Comparison of ENCODE assay signal across 8 cellular contexts in genomic region chr11:68460741-68461283, GRCh38. TPM values are rescaled to one million over a fixed set of nuclear protein-coding genes. Genes with fewer than 3 reads are reported as not detected.
DNase-seq lines count a peak whose midpoint lies in the region; ATAC-seq, FAIRE-seq and TF ChIP-seq lines count a peak whose summit lies in the region.

PPP6R3 (plus strand) TSS chr11:68460752; CDS start chr11:68537665, 76,913 bp downstream.

- H3K4me3 ChIP-seq in AG10803 (ENCODE audit: low read length) (peak within 1 kb of the TSS; percentile 88), ascending aorta (peak within 1 kb of the TSS; percentile 71 to 74), iPS-18a (ENCODE audit: low read length) (peak within 1 kb of the TSS; percentile 83), small intestine (ENCODE audit: low read depth in 1 of 2, low read length in 2 of 2) (peak within 1 kb of the TSS; percentile 85 to 100)

- H3K4me1 ChIP-seq in ascending aorta, result peaks cover 6 to 28% of the 10 kb centered on the region in 2 donors
- H3K4me1 ChIP-seq in iPS-18a (ENCODE audit: control insufficient read depth, low read depth, low read length), result peaks cover 13% of the 10 kb centered on the region
- peaks cover 5 to 6% of the 10 kb centered on the region in 2 donors for H3K4me1 ChIP-seq in small intestine (ENCODE audit: control insufficient read depth in 2 of 2, insufficient read depth in 1 of 2, low read depth in 1 of 2, low read length in 1 of 2)

- peak within 1 kb of the TSS; percentile 92 for H3K27ac ChIP-seq in ascending aorta
- H3K27ac ChIP-seq in iPS-18a (ENCODE audit: low read length), result no peak within 1 kb of the TSS
- H3K27ac ChIP-seq in small intestine (ENCODE audit: low read depth in 1 of 2, low read length in 1 of 2), result peak within 1 kb of the TSS; percentile 90 to 97

- TF ChIP-seq CTCF in AG10803 (conservative IDR thresholded peaks at IDR 0.05; ENCODE audit: low read length), result no peak
- no peak for TF ChIP-seq CTCF in ascending aorta (IDR thresholded peaks at IDR 0.05)

- ATAC-seq in GM19372 (IDR thresholded peaks at IDR 0.05; ENCODE audit: low read depth, unreplicated experiment), result peak; percentile 43
- ATAC-seq in HG03469 (IDR thresholded peaks at IDR 0.05; ENCODE audit: unreplicated experiment), result peak; percentile 16

- H3K27me3 ChIP-seq in ascending aorta, result no peaks in the 10 kb centered on the region
- no peaks in the 10 kb centered on the region for H3K27me3 ChIP-seq in iPS-18a (ENCODE audit: control insufficient read depth, insufficient read depth, low read length)
- H3K27me3 ChIP-seq in small intestine (ENCODE audit: control insufficient read depth in 2 of 2, insufficient read depth in 2 of 2, low read length in 2 of 2), result no peaks in the 10 kb centered on the region

- DNase-seq in AG10803 (ENCODE audit: low read depth) (peak; percentile 29), ascending aorta (ENCODE audit: low spot score in 2 of 2) (no peak), small intestine (peak; percentile 76), SW 1271 (lab: John Stamatoyannopoulos, UW) (no peak)
- DNase-seq in effector CD8-positive, alpha-beta T cell (lab: John Stamatoyannopoulos, UW), result no peak

- FAIRE-seq in small intestine (lab: Jason Lieb, UNC), result no peak

- H3K9ac ChIP-seq in iPS-18a (ENCODE audit: low read length), result peak within 1 kb of the TSS; percentile 78

- H3K9me3 ChIP-seq in ascending aorta (no peaks in the 10 kb centered on the region), iPS-18a (ENCODE audit: control insufficient read depth, low read depth, low read length) (no peaks in the 10 kb centered on the region), small intestine (ENCODE audit: control insufficient read depth, low read depth) (no peaks in the 10 kb centered on the region)

- no peaks in the 10 kb centered on the region for H3K36me3 ChIP-seq in ascending aorta
- no peaks in the 10 kb centered on the region for H3K36me3 ChIP-seq in iPS-18a (ENCODE audit: control insufficient read depth, low read depth, low read length)
- no peaks in the 10 kb centered on the region for H3K36me3 ChIP-seq in small intestine (ENCODE audit: control insufficient read depth in 2 of 2, insufficient read depth in 2 of 2, low read length in 2 of 2)

- intact Hi-C loops in ascending aorta (cut with DNase I), result loop anchor here (2.0 to 10.0 kb wide), 5 partner anchors 122 to 426 kb away; partner anchors contain the start of genes CHKA, KMT5B, NDUFS8 and TCIRG1

- 1% methylated on average over 26 to 80 of the region's 81 CpGs for WGBS in small intestine, 3 donors

RNA-seq across cellular contexts. Expression of gene PPP6R3, which starts in this region (rescaled TPM):
- total RNA-seq in ascending aorta, result 94.7 TPM
- 10 to 100 TPM; 30.5 to 39.4 (median 38.7) TPM for polyA plus RNA-seq in small intestine

Comparison
In these comparisons a context has a peak if more than half of its experiments do, and no peak if none do; other contexts are left out.
1. DNase-seq: peak in AG10803 (single experiment) and small intestine (single experiment); none in ascending aorta (0 of 2), SW 1271 (0 of 2) and effector CD8-positive, alpha-beta T cell (single experiment).
2. Peak in every context shown above with its lines, with median percentiles within 50 percentile points of each other: H3K4me3 ChIP-seq.